ENCODE assay signal across 17 cellular contexts in genomic region chr4:168795346-168795745, GRCh38.
"Had no signal": no experiment of that assay in that cellular context is flagged by ENCODE, and none has a peak within 500 bp of the region (broad histone marks: within the 10 kb centered on the region; RNA-seq: fewer than 3 reads in every experiment).

No MANE protein-coding gene starts in this region.

- H3K4me1 ChIP-seq: body of pancreas had no signal

- H3K4me3 ChIP-seq: adrenal gland, body of pancreas, skin epidermis, tibial artery had no signal

- H3K9me3 ChIP-seq: adrenal gland, body of pancreas, tibial artery had no signal

- H3K36me3 ChIP-seq: adrenal gland, tibial artery had no signal

- H3K27ac ChIP-seq: adrenal gland, body of pancreas, tibial artery had no signal

- ATAC-seq: activated CD8-positive, alpha-beta T cell treated with anti-CD3 and anti-CD28 coated beads for 36 hours; activated T-cell treated with anti-CD3 and anti-CD28 coated beads, Interleukin-2, amount 50 U/mL, for 4 hours; body of pancreas had no signal

- H3K27me3 ChIP-seq: adrenal gland, body of pancreas, tibial artery had no signal

- DNase-seq: activated CD4-positive, alpha-beta T cell treated with anti-CD3 and anti-CD28 coated beads for 4 hours; activated CD8-positive, alpha-beta T cell treated with anti-CD3 and anti-CD28 coated beads for 36 hours; activated effector memory CD4-positive, alpha-beta T cell treated with Interleukin-2 at 50 U/mL for 16 hours; activated naive CD4-positive, alpha-beta T cell treated with anti-CD3 and anti-CD28 coated beads, Interleukin-2, amount 50 U/mL, for 16 hours; activated T-cell treated with anti-CD3 and anti-CD28 coated beads, Interleukin-2, amount 50 U/mL, for 4 hours; adrenal gland; effector CD8-positive, alpha-beta T cell; foreskin fibroblast; head of caudate nucleus; nephron progenitor cell; occipital lobe; stimulated activated CD4-positive, alpha-beta T cell treated with anti-CD3 and anti-CD28 coated beads, Interleukin-4, amount 100 ng/mL, for 24 hours; stimulated activated naive CD4-positive, alpha-beta T cell; T-helper 2 cell; tibial artery had no signal
